In the genomic region with DNA sequence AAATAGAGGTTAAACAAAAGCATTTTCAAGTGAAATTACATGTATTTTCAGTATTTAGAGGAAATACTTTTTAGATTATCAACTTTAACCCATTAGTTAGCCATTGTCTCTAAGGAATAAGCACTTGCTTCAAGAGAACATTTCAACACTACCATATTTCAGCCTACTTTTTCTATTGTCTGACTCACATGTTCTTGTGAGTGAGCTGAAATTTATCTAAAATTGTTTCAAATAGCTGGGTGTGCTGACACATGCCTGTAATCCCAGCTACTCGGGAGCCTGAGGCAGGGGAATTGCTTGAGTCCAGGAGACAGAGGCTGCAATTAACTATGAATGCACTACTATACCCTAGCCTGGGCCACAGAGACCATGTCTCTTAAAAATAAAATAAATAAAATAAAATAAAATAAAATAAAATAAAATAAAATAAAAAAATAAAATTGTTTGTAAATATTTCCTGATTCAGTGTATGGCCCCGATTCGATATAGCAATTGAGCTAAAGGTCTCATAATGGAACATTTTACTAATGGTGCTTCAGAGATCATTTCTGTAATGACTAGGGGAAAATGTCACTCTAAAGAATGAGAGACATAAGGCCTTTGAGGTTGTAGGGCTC, we compare ENCODE assay signal across 30 cellular contexts.
DNase-seq lines count a peak whose midpoint lies in the region; ATAC-seq and TF ChIP-seq lines count a peak whose summit lies in the region.
"Had no signal": no experiment of that assay in that cellular context is flagged by ENCODE, and none has a peak within 500 bp of the region (broad histone marks: within the 10 kb centered on the region; RNA-seq: fewer than 3 reads in every experiment).

No MANE protein-coding gene starts in this region.

- H3K9me3 ChIP-seq in GM23248 (ENCODE audit: low read depth) = peaks cover 3% of the 10 kb centered on the region
- H3K9me3 ChIP-seq in CD8-positive, alpha-beta T cell (ENCODE audit: low read length) = no peaks in the 10 kb centered on the region
- H3K9me3 ChIP-seq in neuronal stem cell (replicated peaks in 1 of 2; ENCODE audit: control insufficient read depth in 2 of 2, insufficient read depth in 1 of 2, low read depth in 1 of 2, low read length in 2 of 2) = peaks cover 0 to 9% of the 10 kb centered on the region in 2 donors
- H3K9me3 ChIP-seq: BLaER1 treated with 17β-estradiol and CSF1 and Interleukin-3, amounts not matched to agents 10 nM and 100 nM; MG63; neutrophil; right lobe of liver; transverse colon had no signal

- H3K27ac Mint-ChIP-seq in WTC11 = no peak overlapping the region
- no peak overlapping the region for H3K27ac Mint-ChIP-seq in CD8-positive, alpha-beta T cell
- H3K27ac Mint-ChIP-seq: activated T-cell treated with anti-CD3 and anti-CD28 coated beads, Interleukin-2, amount 50 U/mL, for 72 hours; mesothelial cell of epicardium; T-helper 1 cell treated with Interleukin-12 subunit alpha and Interleukin-12 subunit beta and Interleukin-4 antibody, amounts not matched to agents 30 μg/mL and 1 μg/mL, for 36 hours had no signal

- no peak overlapping the region for H3K18ac ChIP-seq in neuronal stem cell (ENCODE audit: low read length)

- DNase-seq in GM23248 (peak; percentile 68), WTC11 (ENCODE audit: low spot score) (no peak), fibroblast of mammary gland (ENCODE audit: low read depth) (peak; percentile 90), renal cortical epithelial cell (ENCODE audit: low read depth) (peak; percentile 47), neuronal stem cell (ENCODE audit: low spot score) (no peak)
- DNase-seq in CD8-positive, alpha-beta T cell = no peak
- DNase-seq in stimulated activated CD8-positive, alpha-beta memory T cell treated with anti-CD3 and anti-CD28 coated beads, Interleukin-4, amount 100 ng/mL, for 48 hours = no peak
- DNase-seq: activated CD4-positive, alpha-beta T cell treated with anti-CD3 and anti-CD28 coated beads, Interleukin-2, amount 50 U/mL, for 4 hours; activated naive CD4-positive, alpha-beta T cell; activated T-cell treated with anti-CD3 and anti-CD28 coated beads, Interleukin-2, amount 50 U/mL, for 72 hours; amniotic stem cell; brain microvascular endothelial cell; COR-L47; DMS53; foreskin melanocyte; KBM-7; MG63; NCI-H1417; NCI-H2029; NCI-H526; right lobe of liver; stimulated activated CD4-positive, alpha-beta T cell treated with anti-CD3 and anti-CD28 coated beads, Interleukin-4, amount 100 ng/mL, for 1 hour; transverse colon had no signal

- no peaks in the 10 kb centered on the region for H3K27me3 ChIP-seq in GM23248 (replicated peaks; ENCODE audit: insufficient read depth)
- H3K27me3 ChIP-seq in CD8-positive, alpha-beta T cell (ENCODE audit: insufficient read depth, low read length) = no peaks in the 10 kb centered on the region
- no peaks in the 10 kb centered on the region for H3K27me3 ChIP-seq in neuronal stem cell (ENCODE audit: control insufficient read depth in 3 of 3, insufficient read depth in 3 of 3, low read depth in 1 of 3, low read length in 3 of 3)
- H3K27me3 ChIP-seq: BLaER1 treated with 17β-estradiol and CSF1 and Interleukin-3, amounts not matched to agents 10 nM and 100 nM; brain microvascular endothelial cell; MG63; neutrophil; right lobe of liver; transverse colon had no signal

- H3K23ac ChIP-seq in neuronal stem cell (ENCODE audit: low read depth, low read length, poor library complexity) = no peak overlapping the region

- no peak overlapping the region for H4K8ac ChIP-seq in neuronal stem cell (ENCODE audit: low read depth, low read length)

- H3F3A ChIP-seq in GM23248 (ENCODE audit: insufficient read depth) = peaks cover 12% of the 10 kb centered on the region

- no peak for TF ChIP-seq CTCF in WTC11 (IDR thresholded peaks at IDR 0.05)
- TF ChIP-seq CTCF in fibroblast of mammary gland (conservative IDR thresholded peaks at IDR 0.05; ENCODE audit: control insufficient read depth, insufficient read depth, low read depth, low read length) = no peak
- no peak for TF ChIP-seq CTCF in CD8-positive, alpha-beta T cell (IDR thresholded peaks at IDR 0.05)

- CTCF ChIA-PET in WTC11 (lab: Charles Lee) = interaction anchor here (1.0 kb wide), 2 partner anchors 15 to 22 kb away, joined by 3 to 4 read pairs; no protein-coding TSS in a partner anchor
- CTCF ChIA-PET in CD8-positive, alpha-beta T cell (lab: Charles Lee) = interaction anchor here (0.8 kb wide), 1 partner anchor 22 kb away, joined by 3 read pairs; no protein-coding TSS in a partner anchor

- H4K20me1 ChIP-seq in GM23248 (ENCODE audit: insufficient read depth) = no peaks in the 10 kb centered on the region
- H4K20me1 ChIP-seq: BLaER1 treated with 17β-estradiol and CSF1 and Interleukin-3, amounts not matched to agents 10 nM and 100 nM had no signal

- H2BK120ac ChIP-seq in neuronal stem cell (ENCODE audit: low read depth, low read length) = no peak overlapping the region

- no peak overlapping the region for H3K4me3 Mint-ChIP-seq in WTC11
- H3K4me3 Mint-ChIP-seq in CD8-positive, alpha-beta T cell = no peak overlapping the region
- H3K4me3 Mint-ChIP-seq: activated T-cell treated with anti-CD3 and anti-CD28 coated beads, Interleukin-2, amount 50 U/mL, for 72 hours; mesothelial cell of epicardium; T-helper 1 cell treated with Interleukin-12 subunit alpha and Interleukin-12 subunit beta and Interleukin-4 antibody, amounts not matched to agents 30 μg/mL and 1 μg/mL, for 36 hours had no signal

- H3K4me2 ChIP-seq in GM23248 (ENCODE audit: unreplicated experiment) (peak overlapping the region; percentile 0), neuronal stem cell (ENCODE audit: insufficient read depth, low read length, poor library complexity, severe bottlenecking) (no peak overlapping the region)
- H3K4me2 ChIP-seq: BLaER1 treated with 17β-estradiol and CSF1 and Interleukin-3, amounts not matched to agents 10 nM and 100 nM had no signal

- H3K14ac ChIP-seq in neuronal stem cell (ENCODE audit: low read length) = no peak overlapping the region

- no peak overlapping the region for H2BK12ac ChIP-seq in neuronal stem cell (ENCODE audit: low read length)

- H3K79me1 ChIP-seq in neuronal stem cell (ENCODE audit: low read depth, low read length) = no peaks in the 10 kb centered on the region

- no peaks in the 10 kb centered on the region; the same call in 1 of the 2 replicates for H3K36me3 Mint-ChIP-seq in WTC11
- peaks cover 8% of the 10 kb centered on the region for H3K36me3 Mint-ChIP-seq in CD8-positive, alpha-beta T cell

- no peaks in the 10 kb centered on the region for H3K27me3 Mint-ChIP-seq in WTC11 (ENCODE audit: low read depth)
- H3K27me3 Mint-ChIP-seq in CD8-positive, alpha-beta T cell (ENCODE audit: low read depth) = no peaks in the 10 kb centered on the region

- no peak overlapping the region for H4K91ac ChIP-seq in neuronal stem cell (ENCODE audit: low read depth, low read length, poor library complexity)

- H2AFZ ChIP-seq in GM23248 (no peak overlapping the region), neuronal stem cell (ENCODE audit: low read length) (no peak overlapping the region)

- ATAC-seq in WTC11 = no peak
- ATAC-seq in HG03521 (IDR thresholded peaks at IDR 0.05; ENCODE audit: unreplicated experiment) = no peak
- ATAC-seq in CD8-positive, alpha-beta T cell = no peak
- ATAC-seq: activated T-cell treated with anti-CD3 and anti-CD28 coated beads, Interleukin-2, amount 50 U/mL, for 72 hours; right lobe of liver; Right ventricle myocardium inferior; SK-N-SH treated with all-trans-retinoic acid at 6 μM for 48 hours had no signal

- H2BK15ac ChIP-seq in neuronal stem cell (ENCODE audit: low read length) = no peak overlapping the region

- H3K27ac ChIP-seq in GM23248 (no peak overlapping the region), neuronal stem cell (replicated peaks; ENCODE audit: low read length) (no peak overlapping the region)
- H3K27ac ChIP-seq in CD8-positive, alpha-beta T cell (ENCODE audit: low read depth, low read length) = no peak overlapping the region
- H3K27ac ChIP-seq: BLaER1 treated with 17β-estradiol and CSF1 and Interleukin-3, amounts not matched to agents 10 nM and 100 nM; brain microvascular endothelial cell; neutrophil; right lobe of liver; transverse colon had no signal

- H3K9ac ChIP-seq in GM23248 = no peak overlapping the region
- no peak overlapping the region for H3K9ac ChIP-seq in neuronal stem cell (ENCODE audit: low read depth, low read length, poor library complexity)
- H3K9ac ChIP-seq: BLaER1 treated with 17β-estradiol and CSF1 and Interleukin-3, amounts not matched to agents 10 nM and 100 nM had no signal

- no peaks in the 10 kb centered on the region for H3K9me3 Mint-ChIP-seq in WTC11
- H3K9me3 Mint-ChIP-seq in CD8-positive, alpha-beta T cell = no peaks in the 10 kb centered on the region
- H3K9me3 Mint-ChIP-seq: activated T-cell treated with anti-CD3 and anti-CD28 coated beads, Interleukin-2, amount 50 U/mL, for 72 hours; T-helper 1 cell treated with Interleukin-12 subunit alpha and Interleukin-12 subunit beta and Interleukin-4 antibody, amounts not matched to agents 30 μg/mL and 1 μg/mL, for 36 hours had no signal

- 61 to 67% methylated on average over 3 of the region's 3 CpGs for WGBS in GM23248 (ENCODE audit: low coverage in 1 of 2, low lambda C conversion rate in 2 of 2, missing lambda C conversion rate in 2 of 2), 2 experiments
- no CpG with 5 or more reads among the region's 3 CpGs for WGBS in neuronal stem cell (ENCODE audit: extremely low coverage in 2 of 2, insufficient read length in 2 of 2, insufficient replicate concordance in 1 of 2), 2 donors

- no peaks in the 10 kb centered on the region for H3K36me3 ChIP-seq in GM23248 (ENCODE audit: low read depth)
- no peaks in the 10 kb centered on the region for H3K36me3 ChIP-seq in CD8-positive, alpha-beta T cell (ENCODE audit: insufficient read depth, low read length)
- H3K36me3 ChIP-seq in neuronal stem cell (replicated peaks in 1 of 2; ENCODE audit: control insufficient read depth in 2 of 2, insufficient read depth in 2 of 2, low read length in 2 of 2) = peaks cover 0 to 20% of the 10 kb centered on the region in 2 donors
- H3K36me3 ChIP-seq: brain microvascular endothelial cell, neutrophil had no signal

- POLR2A ChIA-PET in WTC11 (lab: Charles Lee) = no interaction called here
- POLR2A ChIA-PET in CD8-positive, alpha-beta T cell (lab: Charles Lee) = no interaction called here

- H3K4me1 ChIP-seq in GM23248 (ENCODE audit: insufficient read depth) (peaks cover 7% of the 10 kb centered on the region), neuronal stem cell (ENCODE audit: control insufficient read depth in 2 of 2, insufficient read depth in 1 of 2, low read depth in 1 of 2, low read length in 2 of 2) (no peaks in the 10 kb centered on the region)
- H3K4me1 ChIP-seq in CD8-positive, alpha-beta T cell (ENCODE audit: insufficient read depth, low read length) = no peaks in the 10 kb centered on the region
- H3K4me1 ChIP-seq: BLaER1 treated with 17β-estradiol and CSF1 and Interleukin-3, amounts not matched to agents 10 nM and 100 nM; right lobe of liver; transverse colon had no signal

- H3K9me2 ChIP-seq in GM23248 (ENCODE audit: insufficient read depth) = no peaks in the 10 kb centered on the region

- H2AK5ac ChIP-seq in neuronal stem cell (ENCODE audit: low read depth, low read length) = no peak overlapping the region

- intact Hi-C loops in CD8-positive, alpha-beta T cell (cut with DNase I, micrococcal nuclease) = no loop called here

- no peak overlapping the region for H2BK5ac ChIP-seq in neuronal stem cell (ENCODE audit: low read length)

- H3K4me3 ChIP-seq in GM23248 (no peak overlapping the region), fibroblast of mammary gland (ENCODE audit: control insufficient read depth, low read depth, low read length) (no peak overlapping the region), neuronal stem cell (ENCODE audit: low read length in 2 of 2) (no peak overlapping the region)
- H3K4me3 ChIP-seq in CD8-positive, alpha-beta T cell (ENCODE audit: low read depth, low read length) = no peak overlapping the region
- H3K4me3 ChIP-seq: BLaER1 treated with 17β-estradiol and CSF1 and Interleukin-3, amounts not matched to agents 10 nM and 100 nM; MG63; right lobe of liver; transverse colon had no signal

- H3K79me2 ChIP-seq in GM23248 (ENCODE audit: insufficient read depth) = no peaks in the 10 kb centered on the region

- no peaks in the 10 kb centered on the region for H3K4me1 Mint-ChIP-seq in WTC11
- no peaks in the 10 kb centered on the region for H3K4me1 Mint-ChIP-seq in CD8-positive, alpha-beta T cell (ENCODE audit: low read depth)
- H3K4me1 Mint-ChIP-seq: mesothelial cell of epicardium had no signal

- in situ Hi-C loops in GM23248 (cut with MboI) = no loop called here

- no peak overlapping the region for H3K4ac ChIP-seq in neuronal stem cell (ENCODE audit: low read length)

Comparison
In these comparisons a context has a peak if more than half of its experiments do, and no peak if none do; other contexts are left out.
1. DNase-seq: peak in GM23248 (single experiment), fibroblast of mammary gland (single experiment) and renal cortical epithelial cell (single experiment); none in WTC11 (single experiment), CD8-positive, alpha-beta T cell (0 of 7), stimulated activated CD8-positive, alpha-beta memory T cell treated with anti-CD3 and anti-CD28 coated beads, Interleukin-4, amount 100 ng/mL, for 48 hours (single experiment) and neuronal stem cell (single experiment).